1 cellular context compared by ENCODE assay signal in the genomic region with DNA sequence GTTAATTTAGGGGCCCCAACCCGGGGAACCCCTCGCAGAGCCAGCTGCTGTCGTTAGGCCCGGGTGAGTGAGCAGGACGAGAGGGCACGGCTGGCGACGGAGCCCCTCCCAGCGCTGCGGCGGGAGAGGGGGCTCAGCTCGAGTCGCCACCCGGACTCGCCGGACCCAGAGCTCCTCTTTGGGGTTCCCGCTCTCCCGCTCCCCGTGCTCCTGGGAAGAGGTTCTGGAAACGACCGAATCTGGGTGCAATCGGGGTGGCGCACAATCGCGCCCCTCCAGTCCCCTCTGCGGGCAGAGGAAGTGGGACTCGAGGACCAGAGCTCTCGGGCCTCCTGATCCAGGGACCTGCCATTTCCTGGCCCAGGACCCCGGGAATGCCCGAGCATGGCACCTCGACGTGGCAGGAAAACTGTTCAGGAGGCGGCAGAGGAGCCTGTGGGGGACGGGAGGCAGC.
TF ChIP-seq lines count a peak whose summit lies in the region.

No MANE protein-coding gene starts in this region.

TF ChIP-seq in K562, 482 proteins besides CTCF, POLR2A, EP300 and RAD21:
- TF ChIP-seq MAZ (CRISPR knock-in tag; conservative IDR thresholded peaks at IDR 0.05 in 1 of 2, IDR thresholded peaks at IDR 0.05 in 1 of 2): 0 out of 4 replicates have a peak, but pooled peaks of 1 of the 2 experiments have one; percentile 1
- 0 out of 2 replicates have a peak, but pooled peaks have one; percentile 2 for TF ChIP-seq L3MBTL2 (IDR thresholded peaks at IDR 0.05)
- TF ChIP-seq MTA3 (IDR thresholded peaks at IDR 0.05; ENCODE audit: borderline replicate concordance): no peak
